In the genomic region with DNA sequence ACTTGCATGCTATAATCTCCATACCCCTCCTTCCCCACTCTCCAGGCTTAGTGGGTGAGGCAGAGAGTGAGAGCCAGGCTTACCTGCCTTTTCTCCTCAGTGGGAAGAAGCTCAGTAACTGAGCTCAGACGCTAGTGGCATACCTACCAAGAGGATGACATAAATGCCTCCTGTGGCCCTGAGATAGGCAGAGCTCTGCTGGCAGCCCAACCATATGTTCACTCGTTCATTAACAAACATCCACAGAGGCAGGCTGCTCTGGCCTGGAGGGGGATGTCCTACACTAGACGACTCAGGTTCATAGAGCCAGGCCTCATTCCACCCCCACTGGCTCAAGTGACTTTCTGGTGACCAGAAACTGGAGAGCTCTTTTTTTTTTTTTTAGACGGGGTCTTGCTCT, we compare ENCODE assay signal across 17 cellular contexts.
DNase-seq lines count a peak whose midpoint lies in the region; ATAC-seq and TF ChIP-seq lines count a peak whose summit lies in the region.
"Had no signal": no experiment of that assay in that cellular context is flagged by ENCODE, and none has a peak within 500 bp of the region (broad histone marks: within the 10 kb centered on the region; RNA-seq: fewer than 3 reads in every experiment).

No MANE protein-coding gene starts in this region.

- WGBS in right cardiac atrium, result 62% methylated on average over 4 of the region's 4 CpGs
- WGBS in suprapubic skin, result 84% methylated on average over 4 of the region's 4 CpGs

- H3K4me1 ChIP-seq in right cardiac atrium (ENCODE audit: control insufficient read depth, insufficient read depth, low read length) (no peaks in the 10 kb centered on the region), suprapubic skin (no peaks in the 10 kb centered on the region)

- H3K9me3 ChIP-seq in right cardiac atrium (ENCODE audit: control insufficient read depth, low read length) (no peaks in the 10 kb centered on the region), suprapubic skin (no peaks in the 10 kb centered on the region)

- no peak for TF ChIP-seq CTCF in suprapubic skin (IDR thresholded peaks at IDR 0.05)

- DNase-seq in left ventricle myocardium superior, result no peak
- no peak for DNase-seq in right cardiac atrium
- peak; percentile 33 for DNase-seq in NCI-H1694 (lab: John Stamatoyannopoulos, UW)
- no peak for DNase-seq in stimulated activated naive CD4-positive, alpha-beta T cell treated with Interleukin-2 at 50 U/mL for 16 hours (lab: John Stamatoyannopoulos, UW)
- no peak for DNase-seq in suprapubic skin (ENCODE audit: low spot score in 2 of 2)
- DNase-seq in CD1c-positive myeloid dendritic cell (ENCODE audit: extremely low spot score), result no peak
- DNase-seq: activated CD4-positive, alpha-beta T cell treated with anti-CD3 and anti-CD28 coated beads, Interleukin-2, amount 10 ng/mL, durations not matched to agents 24 days and 14 days; amniotic stem cell; DMS79; head of caudate nucleus; Karpas-422; MV-4-11; NCI-H187; SHP77; SW 1271 had no signal

- TF ChIP-seq EP300 in suprapubic skin (IDR thresholded peaks at IDR 0.05), result no peak

- H3K4me3 ChIP-seq in right cardiac atrium (ENCODE audit: low read length) (no peak overlapping the region), suprapubic skin (no peak overlapping the region)

- no peak for TF ChIP-seq POLR2A in suprapubic skin (IDR thresholded peaks at IDR 0.05)

- no peaks in the 10 kb centered on the region for H3K27me3 ChIP-seq in right cardiac atrium (ENCODE audit: control insufficient read depth, insufficient read depth)
- H3K27me3 ChIP-seq in suprapubic skin, result no peaks in the 10 kb centered on the region

- intact Hi-C loops in left ventricle myocardium superior (cut with micrococcal nuclease) (no loop called here), right cardiac atrium (cut with DNase I) (no loop called here)

- H3K27ac ChIP-seq in right cardiac atrium (ENCODE audit: low read length) (no peak overlapping the region), suprapubic skin (no peak overlapping the region)

- no peaks in the 10 kb centered on the region for H3K36me3 ChIP-seq in suprapubic skin

- peak; percentile 32 for ATAC-seq in left ventricle myocardium superior
- ATAC-seq in right cardiac atrium, result no peak
- ATAC-seq in esophagus mucosa, result peak; percentile 22
- ATAC-seq: natural killer cell treated with Interleukin-12 subunit alpha and Interleukin-12 subunit beta and Interleukin-15 and Interleukin-18, amount 100 ng/mL, for 72 hours had no signal

Comparison
In these comparisons a context has a peak if more than half of its experiments do, and no peak if none do; other contexts are left out.
1. ATAC-seq: peak in left ventricle myocardium superior (single experiment) and esophagus mucosa (single experiment); none in right cardiac atrium (0 of 2).